In the genomic region with DNA sequence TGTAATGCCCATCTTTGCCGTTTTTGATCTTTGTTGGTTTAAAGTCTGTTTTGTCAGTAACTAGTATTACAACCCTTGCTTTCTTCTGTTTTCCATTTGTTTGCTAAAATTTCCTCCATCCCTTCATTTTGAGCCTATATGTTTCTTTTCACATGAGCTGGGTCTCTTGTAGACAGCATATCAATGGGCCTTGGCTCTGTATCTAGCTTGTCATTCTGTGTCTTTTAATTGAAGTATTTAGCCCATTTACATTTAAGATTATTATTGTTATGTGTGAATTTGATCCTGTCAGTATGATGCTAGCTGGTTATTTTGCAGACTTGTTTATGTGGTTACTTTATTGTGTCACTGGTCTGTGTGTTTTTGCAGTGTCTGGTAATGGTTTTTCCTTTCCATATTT, we compare ENCODE assay signal across 2 cellular contexts.
A peak's percentile ranks its signal among the peaks of the same experiment; 100 is the strongest.
TF ChIP-seq lines count a peak whose summit lies in the region.

No MANE protein-coding gene starts in this region.

TF ChIP-seq in HEK293, 187 proteins besides CTCF, POLR2A, EP300 and RAD21 (continued from another document):
- no peak for TF ChIP-seq ZNF174 (tag by site-specific recombination; IDR thresholded peaks at IDR 0.05)
- no peak for TF ChIP-seq ZNF571 (tag by site-specific recombination; IDR thresholded peaks at IDR 0.05)
- TF ChIP-seq ZNF530 (tag by site-specific recombination; IDR thresholded peaks at IDR 0.05; ENCODE audit: low read depth): no peak
- TF ChIP-seq ZNF335 (tag by site-specific recombination; conservative IDR thresholded peaks at IDR 0.05): no peak

TF ChIP-seq in K562, 482 proteins besides CTCF, POLR2A, EP300 and RAD21 (continued from another document):
- 0 out of 2 replicates have a peak, but pooled peaks have one; percentile 17 for TF ChIP-seq ZNF354B (CRISPR knock-in tag; IDR thresholded peaks at IDR 0.05)
TF ChIP-seq in K562: peak in this region for 2.
